In genomic region chr9:137620581-137620980, GRCh38 we compare ENCODE assay signal across 1 cellular context.
TF ChIP-seq lines count a peak whose summit lies in the region.

No MANE protein-coding gene starts in this region.

TF ChIP-seq in H1, 55 proteins besides CTCF, POLR2A, EP300 and RAD21:
- TF ChIP-seq CHD7 (IDR thresholded peaks at IDR 0.05; ENCODE audit: insufficient replicate concordance, low read length) (no peak), BRCA1 (IDR thresholded peaks at IDR 0.05; ENCODE audit: low read depth, low read length) (no peak), USF2 (IDR thresholded peaks at IDR 0.05; ENCODE audit: low read length) (no peak), SAP30 (IDR thresholded peaks at IDR 0.05; ENCODE audit: insufficient read depth, insufficient replicate concordance, low read length) (no peak), HDAC2 (IDR thresholded peaks at IDR 0.05; ENCODE audit: borderline replicate concordance in 1 of 2, low read depth in 2 of 2, low read length in 2 of 2) (no peak), NRF1 (IDR thresholded peaks at IDR 0.05; ENCODE audit: low read depth, low read length) (no peak), SUZ12 (IDR thresholded peaks at IDR 0.05; ENCODE audit: low read length) (no peak), CREB1 (IDR thresholded peaks at IDR 0.05) (no peak), KDM4A (IDR thresholded peaks at IDR 0.05; ENCODE audit: low read depth, low read length, severe bottlenecking) (no peak), TCF12 (IDR thresholded peaks at IDR 0.05; ENCODE audit: low read depth, low read length) (no peak), TEAD4 (IDR thresholded peaks at IDR 0.05; ENCODE audit: low read depth, low read length) (no peak), JUN (IDR thresholded peaks at IDR 0.05; ENCODE audit: low read depth, low read length) (no peak), EZH2 (IDR thresholded peaks at IDR 0.05; ENCODE audit: low read depth, low read length, severe bottlenecking) (no peak), CEBPB (IDR thresholded peaks at IDR 0.05; ENCODE audit: low read depth, low read length) (no peak), RBBP5 (IDR thresholded peaks at IDR 0.05; ENCODE audit: borderline replicate concordance, low read depth, low read length) (no peak), FOSL1 (IDR thresholded peaks at IDR 0.05; ENCODE audit: insufficient read depth, low read depth, low read length) (no peak), SIRT6 (IDR thresholded peaks at IDR 0.05; ENCODE audit: low read length) (no peak), ATF3 (IDR thresholded peaks at IDR 0.05; ENCODE audit: insufficient read depth, low read depth, low read length) (no peak), KDM5A (IDR thresholded peaks at IDR 0.05; ENCODE audit: low read length) (no peak)
